8 cellular contexts compared by ENCODE assay signal in the genomic region with DNA sequence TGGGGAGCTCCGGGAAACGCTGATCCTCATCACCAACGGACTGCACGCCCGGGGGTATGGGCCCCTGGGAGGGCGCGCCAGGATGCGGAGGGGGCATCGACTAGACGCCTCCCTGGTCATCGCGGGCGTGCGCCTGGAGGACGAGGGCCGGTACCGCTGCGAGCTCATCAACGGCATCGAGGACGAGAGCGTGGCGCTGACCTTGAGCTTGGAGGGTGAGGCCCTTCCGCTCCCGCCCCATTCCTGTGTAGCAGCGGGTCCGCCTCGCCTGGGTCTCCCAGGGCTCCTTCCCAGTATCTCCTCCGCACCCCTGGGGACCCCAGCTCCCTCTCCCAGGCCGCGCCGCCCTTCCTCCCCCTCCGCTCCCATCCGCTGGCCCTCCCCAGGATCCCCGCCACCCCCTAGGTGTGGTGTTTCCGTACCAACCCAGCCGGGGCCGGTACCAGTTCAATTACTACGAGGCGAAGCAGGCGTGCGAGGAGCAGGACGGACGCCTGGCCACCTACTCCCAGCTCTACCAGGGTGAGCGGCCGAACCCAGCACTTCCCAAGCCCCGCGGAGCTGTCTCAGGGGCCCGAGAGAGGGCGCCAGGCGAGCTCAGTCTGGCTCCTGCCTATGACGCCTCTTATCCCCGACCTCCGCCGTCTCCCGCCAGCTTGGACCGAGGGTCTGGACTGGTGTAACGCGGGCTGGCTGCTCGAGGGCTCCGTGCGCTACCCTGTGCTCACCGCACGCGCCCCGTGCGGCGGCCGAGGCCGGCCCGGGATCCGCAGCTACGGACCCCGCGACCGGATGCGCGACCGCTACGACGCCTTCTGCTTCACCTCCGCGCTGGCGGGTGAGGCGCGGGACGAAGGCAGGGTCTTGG. TPM values are rescaled to one million over a fixed set of nuclear protein-coding genes. Genes with fewer than 3 reads are reported as not detected.
DNase-seq lines count a peak whose midpoint lies in the region; ATAC-seq and TF ChIP-seq lines count a peak whose summit lies in the region.

No MANE protein-coding gene starts in this region.

- H3K36me3 Mint-ChIP-seq in neural crest cell (ENCODE audit: low read depth), result no peaks in the 10 kb centered on the region

- DNase-seq in GM10266 (ENCODE audit: extremely low spot score) (no peak), NCI-H1930 (lab: John Stamatoyannopoulos, UW) (peak; percentile 71 to 86), fibroblast of pulmonary artery (ENCODE audit: low read depth) (peak; percentile 43), neural crest cell (ENCODE audit: low read depth, low spot score) (peak; percentile 65), cerebellar nuclear complex (lab: John Stamatoyannopoulos, UW) (no peak)
- peak; percentile 81 for DNase-seq in activated CD8-positive, alpha-beta memory T cell treated with anti-CD3 and anti-CD28 coated beads for 24 hours

- peaks cover 81% of the 10 kb centered on the region for H3K27me3 Mint-ChIP-seq in neural crest cell (ENCODE audit: low read depth)

- TF ChIP-seq CTCF in GM10266 (IDR thresholded peaks at IDR 0.05; ENCODE audit: control insufficient read depth, insufficient read depth, low read depth, missing control alignments) (peak; percentile 50), fibroblast of pulmonary artery (IDR thresholded peaks at IDR 0.05; ENCODE audit: low read length, missing control alignments) (peak; percentile 29), neural crest cell (conservative IDR thresholded peaks at IDR 0.05) (peak; percentile 52)

- ATAC-seq in GM19035 (IDR thresholded peaks at IDR 0.05; ENCODE audit: unreplicated experiment), result no peak
- ATAC-seq in HG03045 (IDR thresholded peaks at IDR 0.05; ENCODE audit: unreplicated experiment), result no peak

- H3K4me3 ChIP-seq in fibroblast of pulmonary artery (replicated peaks; ENCODE audit: low read depth, low read length), result peak overlapping the region; percentile 30

- no peaks in the 10 kb centered on the region for H3K9me3 Mint-ChIP-seq in neural crest cell

- H3K4me3 Mint-ChIP-seq in neural crest cell, result peak overlapping the region; percentile 39

- H3K27ac Mint-ChIP-seq in neural crest cell (ENCODE audit: unreplicated experiment), result no peak overlapping the region

- peaks cover 11% of the 10 kb centered on the region for H3K4me1 Mint-ChIP-seq in neural crest cell

RNA-seq across cellular contexts. Expression of gene HAPLN2, which starts 5.0 kb away (rescaled TPM):
- total RNA-seq in neural crest cell, result 0.70 and 0.91 TPM in 2 replicates

RNA-seq across cellular contexts. Expression of gene BCAN, which starts 17.7 kb away (rescaled TPM):
- total RNA-seq in neural crest cell, result 2.4 and 3.1 TPM in 2 replicates

RNA-seq across cellular contexts. Expression of gene GPATCH4, which starts 22.9 kb away (rescaled TPM):
- total RNA-seq in neural crest cell, result 40.6 and 41.2 TPM in 2 replicates

RNA-seq across cellular contexts. Expression of gene NAXE, which starts 32.6 kb away (rescaled TPM):
- total RNA-seq in neural crest cell, result 76.5 and 80.6 TPM in 2 replicates

RNA-seq across cellular contexts. Expression of gene TTC24, which starts 44.7 kb away (rescaled TPM):
- not detected in 2 replicates for total RNA-seq in neural crest cell

Comparison
In these comparisons a context has a peak if more than half of its experiments do, and no peak if none do; other contexts are left out.
1. DNase-seq: peak in NCI-H1930 (2 of 2), activated CD8-positive, alpha-beta memory T cell treated with anti-CD3 and anti-CD28 coated beads for 24 hours (single experiment), fibroblast of pulmonary artery (single experiment) and neural crest cell (single experiment); none in GM10266 (single experiment) and cerebellar nuclear complex (0 of 2).
2. Peak in every context shown above with its lines, with median percentiles within 50 percentile points of each other: CTCF ChIP-seq.